8 cellular contexts compared by ENCODE assay signal in genomic region chr10:62082729-62083412, GRCh38.
DNase-seq lines count a peak whose midpoint lies in the region; ATAC-seq, FAIRE-seq and TF ChIP-seq lines count a peak whose summit lies in the region.

No MANE protein-coding gene starts in this region.

- peak; percentile 86 for ATAC-seq in CD8-positive, alpha-beta T cell
- peak; percentile 46 for ATAC-seq in GM21423 (IDR thresholded peaks at IDR 0.05; ENCODE audit: unreplicated experiment)
- ATAC-seq in stimulated activated naive CD8-positive, alpha-beta T cell treated with anti-CD3 and anti-CD28 coated beads, Interleukin-15, Interleukin-2, amounts not matched to agents 100 U/mL and 50 U/mL, for 24 hours = peak; percentile 61
- no peak for ATAC-seq in GM19324 (IDR thresholded peaks at IDR 0.05; ENCODE audit: low FRiP score, unreplicated experiment)

- H3K4me1 ChIP-seq in CD8-positive, alpha-beta T cell (ENCODE audit: insufficient read depth, low read length) = peaks cover 19% of the 10 kb centered on the region
- peaks cover 87% of the 10 kb centered on the region for H3K4me1 ChIP-seq in adipocyte (ENCODE audit: control insufficient read depth, insufficient read depth, low read length)

- H3K4me3 ChIP-seq in CD8-positive, alpha-beta T cell (ENCODE audit: low read depth, low read length) = no peak overlapping the region
- H3K4me3 ChIP-seq in adipocyte (ENCODE audit: low read length) = peak overlapping the region; percentile 42

- CTCF ChIA-PET in CD8-positive, alpha-beta T cell (lab: Charles Lee) = interaction anchor here (1.0 to 2.1 kb wide), 3 partner anchors 44 to 162 kb away, joined by 4 to 12 read pairs (median 4); no protein-coding TSS in a partner anchor

- DNase-seq in CD8-positive, alpha-beta T cell = peak in 6 of 7 experiments; percentile 9 to 58 (median 24)
- peak; percentile 71 for DNase-seq in MV-4-11 (lab: John Stamatoyannopoulos, UW)
- DNase-seq in adipocyte (ENCODE audit: low read depth) = peak; percentile 68
- DNase-seq in stimulated activated naive CD8-positive, alpha-beta T cell treated with anti-CD3 and anti-CD28 coated beads, Interleukin-15, Interleukin-2, amounts not matched to agents 100 U/mL and 50 U/mL, for 24 hours = no peak
- no peak for DNase-seq in HUDEP-2 (lab: John Stamatoyannopoulos, UW; ENCODE audit: unreplicated experiment in 76 of 76)

- H3K9ac ChIP-seq in adipocyte (ENCODE audit: low read length) = peak overlapping the region; percentile 84

- H3K9me3 Mint-ChIP-seq in CD8-positive, alpha-beta T cell = no peaks in the 10 kb centered on the region

- no peak overlapping the region for H3K27ac ChIP-seq in CD8-positive, alpha-beta T cell (ENCODE audit: low read depth, low read length)

- H3K9me3 ChIP-seq in CD8-positive, alpha-beta T cell (ENCODE audit: low read length) = no peaks in the 10 kb centered on the region
- no peaks in the 10 kb centered on the region for H3K9me3 ChIP-seq in adipocyte (ENCODE audit: control insufficient read depth, low read length)

- H3K27me3 Mint-ChIP-seq in CD8-positive, alpha-beta T cell (ENCODE audit: low read depth) = no peaks in the 10 kb centered on the region

- no peaks in the 10 kb centered on the region for H3K27me3 ChIP-seq in CD8-positive, alpha-beta T cell (ENCODE audit: insufficient read depth, low read length)
- H3K27me3 ChIP-seq in adipocyte (replicated peaks; ENCODE audit: control insufficient read depth, insufficient read depth, low read length) = no peaks in the 10 kb centered on the region

- no peak for TF ChIP-seq CTCF in CD8-positive, alpha-beta T cell (IDR thresholded peaks at IDR 0.05)

- intact Hi-C loops in CD8-positive, alpha-beta T cell (cut with DNase I, micrococcal nuclease) = loop anchor here in 1 of 2 experiments (1.0 to 5.0 kb wide), 3 partner anchors 9 to 180 kb away; no protein-coding TSS in a partner anchor

- H3K36me3 Mint-ChIP-seq in CD8-positive, alpha-beta T cell = peaks cover 27% of the 10 kb centered on the region

- H3K4me3 Mint-ChIP-seq in CD8-positive, alpha-beta T cell = peak overlapping the region; percentile 46

- H3K36me3 ChIP-seq in CD8-positive, alpha-beta T cell (ENCODE audit: insufficient read depth, low read length) = no peaks in the 10 kb centered on the region
- H3K36me3 ChIP-seq in adipocyte (ENCODE audit: control insufficient read depth, insufficient read depth, low read length, severe bottlenecking) = peaks cover 51% of the 10 kb centered on the region

- peak overlapping the region; percentile 55 for H3K27ac Mint-ChIP-seq in CD8-positive, alpha-beta T cell

- peaks cover 43% of the 10 kb centered on the region for H3K4me1 Mint-ChIP-seq in CD8-positive, alpha-beta T cell (ENCODE audit: low read depth)

- POLR2A ChIA-PET in CD8-positive, alpha-beta T cell (lab: Charles Lee) = interaction anchor here (0.7 to 1.5 kb wide), 4 partner anchors 10 to 183 kb away, joined by 3 to 5 read pairs (median 4); no protein-coding TSS in a partner anchor

- FAIRE-seq in islet of Langerhans (lab: Jason Lieb, UNC) = peak; percentile 33

Comparison
In these comparisons a context has a peak if more than half of its experiments do, and no peak if none do; other contexts are left out.
1. DNase-seq: peak in CD8-positive, alpha-beta T cell (6 of 7), MV-4-11 (single experiment) and adipocyte (single experiment); none in stimulated activated naive CD8-positive, alpha-beta T cell treated with anti-CD3 and anti-CD28 coated beads, Interleukin-15, Interleukin-2, amounts not matched to agents 100 U/mL and 50 U/mL, for 24 hours (single experiment) and HUDEP-2 (0 of 76).